Comparison of ENCODE assay signal across 19 cellular contexts in the genomic region with DNA sequence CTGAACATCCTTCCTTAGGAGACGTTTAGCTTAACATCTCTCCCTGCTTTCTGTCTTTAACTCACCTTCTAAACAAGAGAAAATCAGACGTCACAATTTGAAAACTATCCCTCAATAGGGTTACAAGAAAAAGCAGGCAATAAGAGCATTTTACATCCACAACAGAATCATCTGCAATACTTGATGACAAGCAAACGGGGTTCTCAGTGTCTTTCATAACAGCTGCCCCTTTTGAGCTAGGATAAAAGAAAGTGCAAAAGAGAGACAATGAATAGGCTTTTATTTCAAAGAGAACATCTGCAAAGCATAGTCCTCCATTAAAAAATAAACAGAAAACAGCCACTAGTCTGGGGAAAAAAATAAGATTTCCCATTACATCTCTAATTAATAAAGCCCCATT.
"Had no signal": no experiment of that assay in that cellular context is flagged by ENCODE, and none has a peak within 500 bp of the region (broad histone marks: within the 10 kb centered on the region; RNA-seq: fewer than 3 reads in every experiment).

No MANE protein-coding gene starts in this region.

- H3K27me3 Mint-ChIP-seq: activated CD4-positive, alpha-beta T cell treated with anti-CD3 and anti-CD28 coated beads, Interleukin-2, amount 10 ng/mL, durations not matched to agents 7 days and 5 days; dendritic cell treated with granulocyte-macrophage colony-stimulating factor and Interleukin-4, amounts not matched to agents 40 ng/mL and 50 ng/mL, for 4 days; natural killer cell treated with Interleukin-12 subunit alpha and Interleukin-12 subunit beta and Interleukin-15 and Interleukin-18, amount 100 ng/mL, for 72 hours had no signal

- H3K4me3 Mint-ChIP-seq: activated CD4-positive, alpha-beta T cell treated with anti-CD3 and anti-CD28 coated beads, Interleukin-2, amount 10 ng/mL, durations not matched to agents 7 days and 5 days; dendritic cell treated with granulocyte-macrophage colony-stimulating factor and Interleukin-4, amounts not matched to agents 40 ng/mL and 50 ng/mL, for 4 days; natural killer cell treated with Interleukin-12 subunit alpha and Interleukin-12 subunit beta and Interleukin-15 and Interleukin-18, amount 100 ng/mL, for 72 hours had no signal

- H3K27me3 ChIP-seq: ascending aorta, esophagus muscularis mucosa, testis, upper lobe of left lung had no signal

- H3K4me1 ChIP-seq: ascending aorta had no signal

- H3K27ac ChIP-seq: ascending aorta, esophagus muscularis mucosa, upper lobe of left lung had no signal

- ATAC-seq: activated CD4-positive, CD25-positive, alpha-beta regulatory T cell treated with anti-CD3 and anti-CD28 coated beads, Interleukin-2, amount 50 U/mL, for 24 hours; left cardiac atrium; natural killer cell treated with Interleukin-12 subunit alpha and Interleukin-12 subunit beta and Interleukin-15 and Interleukin-18, amount 100 ng/mL, for 72 hours; stimulated activated naive CD8-positive, alpha-beta T cell treated with anti-CD3 and anti-CD28 coated beads, Interleukin-15, Interleukin-2, amounts not matched to agents 100 U/mL and 50 U/mL, for 24 hours had no signal

- H3K4me3 ChIP-seq: ascending aorta, esophagus muscularis mucosa, testis, upper lobe of left lung had no signal

- H3K36me3 Mint-ChIP-seq: natural killer cell treated with Interleukin-12 subunit alpha and Interleukin-12 subunit beta and Interleukin-15 and Interleukin-18, amount 100 ng/mL, for 72 hours had no signal

- H3K36me3 ChIP-seq: ascending aorta, esophagus muscularis mucosa, upper lobe of left lung had no signal

- H3K27ac Mint-ChIP-seq: activated CD4-positive, alpha-beta T cell treated with anti-CD3 and anti-CD28 coated beads, Interleukin-2, amount 10 ng/mL, durations not matched to agents 7 days and 5 days; dendritic cell treated with granulocyte-macrophage colony-stimulating factor and Interleukin-4, amounts not matched to agents 40 ng/mL and 50 ng/mL, for 4 days had no signal

- H3K9me3 ChIP-seq: ascending aorta, esophagus muscularis mucosa, testis, upper lobe of left lung had no signal

- DNase-seq: activated CD4-positive, alpha-beta T cell treated with anti-CD3 and anti-CD28 coated beads, Interleukin-2, amount 10 ng/mL, durations not matched to agents 7 days and 5 days; activated CD8-positive, alpha-beta memory T cell treated with anti-CD3 and anti-CD28 coated beads for 24 hours; activated CD8-positive, alpha-beta memory T cell treated with anti-CD3 and anti-CD28 coated beads, Interleukin-2, amount 50 U/mL, for 48 hours; activated effector memory CD4-positive, alpha-beta T cell treated with anti-CD3 and anti-CD28 coated beads, Interleukin-2, amount 50 U/mL, for 16 hours; activated naive CD4-positive, alpha-beta T cell treated with anti-CD3 and anti-CD28 coated beads, Interleukin-2, amount 50 U/mL, for 16 hours; activated T-cell treated with anti-CD3 and anti-CD28 coated beads, Interleukin-2, amount 50 U/mL, for 48 hours; effector memory CD4-positive, alpha-beta T cell; left cardiac atrium; nucleus accumbens; stimulated activated CD4-positive, alpha-beta T cell treated with anti-CD3 and anti-CD28 coated beads, Interleukin-12 subunit alpha, Interleukin-12 subunit beta, amount 100 ng/mL, for 4 hours; stimulated activated CD4-positive, alpha-beta T cell treated with anti-CD3 and anti-CD28 coated beads, Interleukin-1b, Interleukin-23, amount 100 ng/mL, for 48 hours; stimulated activated naive CD8-positive, alpha-beta T cell treated with anti-CD3 and anti-CD28 coated beads, Interleukin-15, Interleukin-2, amounts not matched to agents 100 U/mL and 50 U/mL, for 24 hours; testis; upper lobe of left lung had no signal

- H3K9me3 Mint-ChIP-seq: activated CD4-positive, alpha-beta T cell treated with anti-CD3 and anti-CD28 coated beads, Interleukin-2, amount 10 ng/mL, durations not matched to agents 7 days and 5 days; dendritic cell treated with granulocyte-macrophage colony-stimulating factor and Interleukin-4, amounts not matched to agents 40 ng/mL and 50 ng/mL, for 4 days; natural killer cell treated with Interleukin-12 subunit alpha and Interleukin-12 subunit beta and Interleukin-15 and Interleukin-18, amount 100 ng/mL, for 72 hours had no signal
